ENCODE assay signal across 8 cellular contexts in genomic region chr11:535519-536454, GRCh38. TPM values are rescaled to one million over a fixed set of nuclear protein-coding genes. Genes with fewer than 3 reads are reported as not detected.
DNase-seq lines count a peak whose midpoint lies in the region; FAIRE-seq and TF ChIP-seq lines count a peak whose summit lies in the region.

Gene HRAS (minus strand): TSS chr11:535576.

- no peaks in the 10 kb centered on the region for H3K36me3 ChIP-seq in CD8-positive, alpha-beta memory T cell (ENCODE audit: insufficient read depth, low read length)
- peaks cover 0 to 15% (median 6%) of the 10 kb centered on the region in 4 experiments; a peak in 5 of 8 replicates for H3K36me3 ChIP-seq in H1 (ENCODE audit: control insufficient read depth in 2 of 4, insufficient read depth in 4 of 4, low read length in 3 of 4)

- H2BK15ac ChIP-seq in H1 (ENCODE audit: low read length): peak within 1 kb of the TSS; percentile 46; the same call in 1 of the 2 replicates

- H3K4me3 ChIP-seq in CD8-positive, alpha-beta memory T cell (ENCODE audit: low read length): peak within 1 kb of the TSS; percentile 64
- H3K4me3 ChIP-seq in H1 (ENCODE audit: extremely low read depth in 1 of 4, insufficient read depth in 2 of 4, low read depth in 3 of 4, low read length in 4 of 4): peak within 1 kb of the TSS; percentile 67 to 81 (median 74)

- no peaks in the 10 kb centered on the region for H3K27me3 ChIP-seq in CD8-positive, alpha-beta memory T cell (ENCODE audit: insufficient read depth, low read length, poor library complexity, severe bottlenecking)
- peaks cover 0 to 16% (median 6%) of the 10 kb centered on the region in 4 experiments; a peak in 5 of 7 replicates for H3K27me3 ChIP-seq in H1 (replicated peaks in 1 of 4; ENCODE audit: control insufficient read depth in 3 of 4, extremely low read depth in 1 of 4, insufficient read depth in 3 of 4, low read length in 3 of 4)

- no peaks in the 10 kb centered on the region for H3K9me3 Mint-ChIP-seq in CD8-positive, alpha-beta memory T cell

- peak; percentile 94 to 97 (median 96) for DNase-seq in CD8-positive, alpha-beta memory T cell
- peak; percentile 100 for DNase-seq in GM20000 (ENCODE audit: low spot score)
- peak; percentile 84 for DNase-seq in HT1080 (ENCODE audit: low read depth)
- DNase-seq in NOMO-1 treated with dmso at 0.1 percent for 144 hours (lab: John Stamatoyannopoulos, UW; ENCODE audit: unreplicated experiment): peak; percentile 81
- peak; percentile 83 to 94 (median 89) for DNase-seq in activated CD8-positive, alpha-beta memory T cell treated with anti-CD3 and anti-CD28 coated beads for 48 hours (ENCODE audit: low read depth in 2 of 3, low spot score in 2 of 3)
- DNase-seq in H1 (ENCODE audit: low read depth in 1 of 2, low spot score in 2 of 2): peak; percentile 70 to 94
- DNase-seq in mesenteric fat pad (ENCODE audit: low spot score): peak; percentile 98
- DNase-seq in stimulated activated CD8-positive, alpha-beta memory T cell treated with anti-CD3 and anti-CD28 coated beads, Interleukin-15, amount 100 ng/mL, for 1 hour (ENCODE audit: low read depth): peak; percentile 84

- peak within 1 kb of the TSS; percentile 86 for H3K27ac ChIP-seq in CD8-positive, alpha-beta memory T cell (ENCODE audit: low read depth, low read length)
- 0 out of 2 replicates have a peak within 1 kb of the TSS, but pooled peaks have one; percentile 30 for H3K27ac ChIP-seq in H1 (ENCODE audit: low read depth, low read length)

- POLR2A ChIA-PET in CD8-positive, alpha-beta memory T cell (lab: Charles Lee): interaction anchor here (0.6 to 2.8 kb wide), 11 partner anchors 17 to 275 kb away, joined by 3 to 16 read pairs (median 3); partner anchors contain the start of genes PHRF1, RNH1, RPLP2 and TMEM80
- POLR2A ChIA-PET in H1 (lab: Charles Lee; ENCODE audit: partially characterized antibody): interaction anchor here (0.6 to 2.5 kb wide), 19 partner anchors 9 to 286 kb away, joined by 3 to 11 read pairs (median 4); partner anchors contain the start of genes LMNTD2, PHRF1, RNH1 and SCT

- H2BK120ac ChIP-seq in H1 (replicated peaks; ENCODE audit: low read depth, low read length): no peak within 1 kb of the TSS

- no peak within 1 kb of the TSS; the same call in 1 of the 2 replicates for H2BK12ac ChIP-seq in H1 (ENCODE audit: low read depth, low read length)

- TF ChIP-seq CTCF in GM20000 (IDR thresholded peaks at IDR 0.05; ENCODE audit: extremely low read depth, missing control alignments) (no peak), H1 (IDR thresholded peaks at IDR 0.05; ENCODE audit: control extremely low read depth in 1 of 3, insufficient read depth in 1 of 3, low read depth in 1 of 3, low read length in 3 of 3) (peak in 1 of 3 experiments; percentile 20; a peak in 1 of 4 replicates)

- WGBS in H1 (ENCODE audit: extremely low coverage in 1 of 2, insufficient coverage in 1 of 2, insufficient read length in 1 of 2, insufficient replicate concordance in 2 of 2, low coverage in 1 of 2, low lambda C conversion rate in 2 of 2, missing lambda C conversion rate in 1 of 2), 2 experiments: 3% methylated on average over 52 of the region's 97 CpGs; no CpG with 5 or more reads in 1 of the 2 experiments

- peak within 1 kb of the TSS; percentile 69 for H3K4ac ChIP-seq in H1 (replicated peaks; ENCODE audit: insufficient read length, low read depth, low read length)

- CTCF ChIA-PET in CD8-positive, alpha-beta memory T cell (lab: Charles Lee): interaction anchor here (1.0 to 2.8 kb wide), 12 partner anchors 17 to 191 kb away, joined by 3 to 16 read pairs (median 3); partner anchors contain the start of gene PHRF1
- CTCF ChIA-PET in H1 (lab: Charles Lee; ENCODE audit: partially characterized antibody): interaction anchor here (0.8 to 1.4 kb wide), 4 partner anchors 9 to 24 kb away, joined by 3 to 8 read pairs (median 4); no protein-coding TSS in a partner anchor

- peak within 1 kb of the TSS; percentile 93 to 100 (median 97) for H3K27ac Mint-ChIP-seq in CD8-positive, alpha-beta memory T cell

- no peaks in the 10 kb centered on the region for H3K79me2 ChIP-seq in H1 (ENCODE audit: control insufficient read depth in 1 of 2, insufficient read depth in 2 of 2, low read length in 2 of 2)

- H3K56ac ChIP-seq in H1 (replicated peaks; ENCODE audit: insufficient read length, low read depth, low read length): peak within 1 kb of the TSS; percentile 16

- no peak for TF ChIP-seq EP300 in H1 (IDR thresholded peaks at IDR 0.05; ENCODE audit: borderline replicate concordance in 1 of 2, low read depth in 2 of 2, low read length in 2 of 2)

- H2AK5ac ChIP-seq in H1 (ENCODE audit: low read depth, low read length): no peak within 1 kb of the TSS; the same call in 1 of the 2 replicates

- H2BK5ac ChIP-seq in H1 (ENCODE audit: low read depth, low read length): no peak within 1 kb of the TSS

- peaks cover 21% of the 10 kb centered on the region; the same call in 1 of the 2 replicates for H3K23me2 ChIP-seq in H1 (ENCODE audit: low read depth, low read length)

- peaks cover 0 to 4% of the 10 kb centered on the region in 2 donors for H3K27me3 Mint-ChIP-seq in CD8-positive, alpha-beta memory T cell

- peak within 1 kb of the TSS in 3 of 4 experiments; percentile 29 to 52 (median 40); a peak in 5 of 7 replicates for H3K9ac ChIP-seq in H1 (replicated peaks in 1 of 4; ENCODE audit: extremely low read depth in 1 of 4, low read depth in 3 of 4, low read length in 3 of 4)

- H4K20me1 ChIP-seq in H1 (replicated peaks in 1 of 2; ENCODE audit: control insufficient read depth in 1 of 2, insufficient read depth in 2 of 2, low read length in 2 of 2): peaks cover 7 to 11% of the 10 kb centered on the region in 2 experiments

- peaks cover 3 to 32% (median 11%) of the 10 kb centered on the region in 3 donors for H3K4me1 Mint-ChIP-seq in CD8-positive, alpha-beta memory T cell

- peak within 1 kb of the TSS; percentile 88 to 98 (median 93) for H3K4me3 Mint-ChIP-seq in CD8-positive, alpha-beta memory T cell

- H3K9me3 ChIP-seq in CD8-positive, alpha-beta memory T cell (ENCODE audit: low read length): no peaks in the 10 kb centered on the region
- H3K9me3 ChIP-seq in H1 (ENCODE audit: insufficient read depth in 2 of 2, low read depth in 1 of 2, low read length in 1 of 2): no peaks in the 10 kb centered on the region

- TF ChIP-seq POLR2A in H1 (IDR thresholded peaks at IDR 0.05; ENCODE audit: control extremely low read depth in 1 of 2, low read depth in 2 of 2, low read length in 2 of 2): peak in 1 of 2 experiments; percentile 51; a peak in 1 of 3 replicates

- H3K36me3 Mint-ChIP-seq in CD8-positive, alpha-beta memory T cell: peaks cover 0 to 14% (median 0%) of the 10 kb centered on the region in 3 donors

- H3K14ac ChIP-seq in H1 (ENCODE audit: insufficient read length): no peak within 1 kb of the TSS

- H3K4me1 ChIP-seq in CD8-positive, alpha-beta memory T cell (ENCODE audit: insufficient read depth, low read length): peaks cover 37% of the 10 kb centered on the region
- H3K4me1 ChIP-seq in H1 (replicated peaks in 1 of 4; ENCODE audit: control insufficient read depth in 3 of 4, insufficient read depth in 4 of 4, low read length in 3 of 4): peaks cover 0 to 19% (median 10%) of the 10 kb centered on the region in 4 experiments; a peak in 5 of 7 replicates

- no peaks in the 10 kb centered on the region for H3K79me1 ChIP-seq in H1 (ENCODE audit: low read depth, low read length)

- peak within 1 kb of the TSS; percentile 89; the same call in 1 of the 2 replicates for H4K8ac ChIP-seq in H1 (ENCODE audit: extremely low read depth, insufficient read depth, low read length)

- no peak within 1 kb of the TSS for H2BK20ac ChIP-seq in H1 (ENCODE audit: low read length)

- H3K23ac ChIP-seq in H1 (ENCODE audit: insufficient read length): no peak within 1 kb of the TSS

- peak within 1 kb of the TSS; percentile 88 for H4K5ac ChIP-seq in H1 (ENCODE audit: insufficient read length, low read depth, low read length)

- H3K18ac ChIP-seq in H1 (ENCODE audit: extremely low read depth, low read length): peak within 1 kb of the TSS; percentile 32

- TF ChIP-seq RAD21 in H1 (IDR thresholded peaks at IDR 0.05 in 1 of 2, conservative IDR thresholded peaks at IDR 0.05 in 1 of 2; ENCODE audit: low read depth in 2 of 2, low read length in 2 of 2): no peak

- H3K4me2 ChIP-seq in H1 (ENCODE audit: insufficient read depth in 1 of 2, low read depth in 2 of 2, low read length in 2 of 2): peak within 1 kb of the TSS; percentile 61 to 82

- FAIRE-seq in H1 (lab: Jason Lieb, UNC): no peak

- H2AFZ ChIP-seq in H1 (ENCODE audit: low read length): no peak within 1 kb of the TSS

- H4K91ac ChIP-seq in H1 (replicated peaks; ENCODE audit: insufficient read length, low read length): peak within 1 kb of the TSS; percentile 65

TF ChIP-seq in H1, 55 proteins besides CTCF, POLR2A, EP300 and RAD21 (continues in another document):
- TF ChIP-seq CEBPB (IDR thresholded peaks at IDR 0.05; ENCODE audit: low read depth, low read length) (no peak), JUND (IDR thresholded peaks at IDR 0.05; ENCODE audit: low read length) (no peak), KDM5A (IDR thresholded peaks at IDR 0.05; ENCODE audit: low read length) (no peak)

RNA-seq across cellular contexts. Expression of gene HRAS, which starts in this region (rescaled TPM):
- total RNA-seq in CD8-positive, alpha-beta memory T cell: 10 to 100 TPM; 86.9 to 91.5 TPM
- polyA plus RNA-seq in CD8-positive, alpha-beta memory T cell: 22.5 TPM
- 89.6 and 93.9 TPM in 2 replicates for total RNA-seq in HT1080 (2014; rRNA removed; shearing (Covaris generic))
- polyA plus RNA-seq in HT1080 (2015; cell fraction: cytosol; rRNA removed): 43.2 and 72.1 TPM in 2 replicates
- polyA plus RNA-seq in HT1080 (2015; cell fraction: nucleus; rRNA removed): 39.8 and 42.1 TPM in 2 replicates
- total RNA-seq in H1 (2021; fragmentation: NEBNext Ultra II Directional; extraction: Animal tissue kit (Norgen Biotek cat#: 25700)): 54.7 and 60.9 TPM in 2 replicates
- polyA plus RNA-seq in H1 (2011; rRNA removed): 44.3 and 63.4 TPM in 2 replicates
- 47.4 TPM for polyA plus RNA-seq in H1 (2011; cell fraction: cytosol; rRNA removed)
- 117 TPM for polyA plus RNA-seq in H1 (2011; cell fraction: nucleus; rRNA removed)
- 63.6 to 78.2 TPM (median 69.2 TPM) in 4 replicates for polyA plus RNA-seq in H1 (2012, experiment 1 of 2)
- polyA plus RNA-seq in H1 (2012, experiment 2 of 2): 56.3 TPM
- 25.7 TPM for polyA plus RNA-seq in H1 (2013, experiment 1 of 2)
- polyA plus RNA-seq in H1 (2013, experiment 2 of 2): 26.0 TPM
- 28.2 and 33.1 TPM in 2 replicates for polyA minus RNA-seq in H1 (2011; rRNA and poly(A)+ RNA removed)
- 22.0 TPM for polyA minus RNA-seq in H1 (2011; cell fraction: cytosol; rRNA and poly(A)+ RNA removed)
- polyA minus RNA-seq in H1 (2011; cell fraction: nucleus; rRNA and poly(A)+ RNA removed): 21.5 TPM
- total RNA-seq in mesenteric fat pad: 65.2 TPM

Comparison
In these comparisons a context has a peak if more than half of its experiments do, and no peak if none do; other contexts are left out.
1. Peak in every context shown above with its lines: DNase-seq, H3K4me3 ChIP-seq and H3K27ac ChIP-seq.